ENCODE assay signal across 22 cellular contexts in the genomic region with DNA sequence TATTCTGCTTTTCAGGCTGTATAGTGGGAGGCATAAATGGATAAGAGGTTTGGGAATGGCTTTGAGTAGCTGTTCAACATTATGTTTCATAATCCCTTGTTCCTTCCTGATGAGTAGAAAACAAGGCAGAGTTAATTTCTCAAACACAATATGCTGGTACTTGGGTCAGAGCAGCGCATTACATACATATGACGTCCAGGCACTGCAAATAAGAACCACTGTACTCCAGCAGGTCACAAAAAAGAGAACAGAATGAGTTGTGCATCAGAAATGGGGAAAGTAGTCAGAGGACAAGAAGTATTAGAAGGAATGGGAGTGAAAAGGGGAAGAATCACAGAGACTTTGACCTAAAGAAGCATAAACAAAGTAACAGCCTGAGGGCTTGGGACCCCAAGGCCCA.
"Had no signal": no experiment of that assay in that cellular context is flagged by ENCODE, and none has a peak within 500 bp of the region (broad histone marks: within the 10 kb centered on the region; RNA-seq: fewer than 3 reads in every experiment).

No MANE protein-coding gene starts in this region.

- H3K4me3 ChIP-seq: gastrocnemius medialis, left lung, pancreas, right lobe of liver, stomach, thyroid gland had no signal

- H3K9me3 Mint-ChIP-seq: effector memory CD8-positive, alpha-beta T cell had no signal

- DNase-seq: cerebellar nuclear complex; cortex of kidney; effector memory CD8-positive, alpha-beta T cell; gastrocnemius medialis; head of caudate nucleus; hippocampal formation; left cardiac atrium; left lung; mammary epithelial cell; naive thymus-derived CD8-positive, alpha-beta T cell; nephron progenitor cell; pancreas; retina; right lobe of liver; small intestine; stimulated activated CD4-positive, alpha-beta T cell treated with anti-CD3 and anti-CD28 coated beads, Interleukin-15, amount 100 ng/mL, for 24 hours; stimulated activated CD4-positive, alpha-beta T cell treated with anti-CD3 and anti-CD28 coated beads, Interleukin-2, amount 100 ng/mL, for 48 hours; stimulated activated naive CD4-positive, alpha-beta T cell treated with Interleukin-2 at 50 U/mL for 16 hours; stomach had no signal

- H3K36me3 ChIP-seq: gastrocnemius medialis, left lung, neutrophil, pancreas, right lobe of liver, stomach, thyroid gland had no signal

- H3K4me1 ChIP-seq: gastrocnemius medialis, stomach, thyroid gland had no signal

- H3K27me3 Mint-ChIP-seq: effector memory CD8-positive, alpha-beta T cell; naive thymus-derived CD8-positive, alpha-beta T cell; type B pancreatic cell had no signal

- H3K27ac Mint-ChIP-seq: naive thymus-derived CD8-positive, alpha-beta T cell; nephron progenitor cell had no signal

- H3K27me3 ChIP-seq: gastrocnemius medialis, left lung, neutrophil, pancreas, right lobe of liver, stomach, thyroid gland had no signal

- H3K4me3 Mint-ChIP-seq: effector memory CD8-positive, alpha-beta T cell; naive thymus-derived CD8-positive, alpha-beta T cell; nephron progenitor cell; type B pancreatic cell had no signal

- H3K4me1 Mint-ChIP-seq: nephron progenitor cell had no signal

- H3K27ac ChIP-seq: gastrocnemius medialis, left lung, neutrophil, pancreas, right lobe of liver, stomach, thyroid gland had no signal

- H3K9me3 ChIP-seq: gastrocnemius medialis, left lung, neutrophil, pancreas, right lobe of liver, stomach, thyroid gland had no signal

- H3K36me3 Mint-ChIP-seq: naive thymus-derived CD8-positive, alpha-beta T cell; type B pancreatic cell had no signal
